Comparison of ENCODE assay signal across 8 cellular contexts in genomic region chr7:157140118-157140905, GRCh38. TPM values are rescaled to one million over a fixed set of nuclear protein-coding genes. Genes with fewer than 3 reads are reported as not detected.
DNase-seq lines count a peak whose midpoint lies in the region; ATAC-seq and TF ChIP-seq lines count a peak whose summit lies in the region.

No MANE protein-coding gene starts in this region.

- no peaks in the 10 kb centered on the region for H3K9me3 ChIP-seq in BE2C
- no peaks in the 10 kb centered on the region for H3K9me3 ChIP-seq in mucosa of rectum (ENCODE audit: control insufficient read depth in 2 of 2, low read length in 2 of 2)

- H3K36me3 ChIP-seq in BE2C, result peaks cover 42% of the 10 kb centered on the region
- H3K36me3 ChIP-seq in brain microvascular endothelial cell (replicated peaks), result peaks cover 5% of the 10 kb centered on the region
- H3K36me3 ChIP-seq in mucosa of rectum (ENCODE audit: control insufficient read depth in 2 of 2, insufficient read depth in 2 of 2, low read length in 2 of 2), result peaks cover 9 to 16% of the 10 kb centered on the region in 2 donors

- in situ Hi-C loops in brain microvascular endothelial cell (cut with HindIII; ENCODE audit: low pct_ligation_motif_present, low sequenced_read_pairs), result no loop called here

- H3K9ac ChIP-seq in mucosa of rectum (ENCODE audit: low read depth in 1 of 2, low read length in 2 of 2), result peak overlapping the region; percentile 66 to 79

- H3K27ac ChIP-seq in brain microvascular endothelial cell, result no peak overlapping the region
- H3K27ac ChIP-seq in mucosa of rectum (ENCODE audit: low read depth in 2 of 2, low read length in 2 of 2), result peak overlapping the region; percentile 88 to 93

- DNase-seq in BE2C, result no peak
- peak; percentile 34 for DNase-seq in MV-4-11 (lab: John Stamatoyannopoulos, UW)
- peak; percentile 7 for DNase-seq in brain microvascular endothelial cell
- no peak for DNase-seq in HPDE6-E6E7 (ENCODE audit: extremely low spot score)
- DNase-seq in occipital lobe (lab: John Stamatoyannopoulos, UW), result no peak

- TF ChIP-seq CTCF in BE2C (IDR thresholded peaks at IDR 0.05; ENCODE audit: low read depth, low read length), result no peak
- no peak for TF ChIP-seq CTCF in brain microvascular endothelial cell (IDR thresholded peaks at IDR 0.05; ENCODE audit: low read depth, low read length, missing control alignments)

- no peak for ATAC-seq in HG03521 (IDR thresholded peaks at IDR 0.05; ENCODE audit: unreplicated experiment)
- no peak for ATAC-seq in HG03196 (IDR thresholded peaks at IDR 0.05; ENCODE audit: unreplicated experiment)

- H3K27me3 ChIP-seq in BE2C (no peaks in the 10 kb centered on the region), brain microvascular endothelial cell (replicated peaks) (no peaks in the 10 kb centered on the region), mucosa of rectum (ENCODE audit: control insufficient read depth in 2 of 2, insufficient read depth in 2 of 2, low read length in 2 of 2) (no peaks in the 10 kb centered on the region)

- H3K4me1 ChIP-seq in BE2C (no peaks in the 10 kb centered on the region), mucosa of rectum (ENCODE audit: control insufficient read depth in 2 of 2, insufficient read depth in 2 of 2, low read length in 2 of 2) (peaks cover 16 to 18% of the 10 kb centered on the region in 2 donors)

- H3K4me3 ChIP-seq in BE2C (ENCODE audit: low read depth, low read length) (peak overlapping the region; percentile 99), brain microvascular endothelial cell (ENCODE audit: low read depth, low read length) (peak overlapping the region; percentile 85), mucosa of rectum (ENCODE audit: low read length in 2 of 2) (peak overlapping the region; percentile 65 to 85)

RNA-seq across cellular contexts. Expression of gene UBE3C, which starts 1.6 kb away (rescaled TPM):
- 30.7 TPM for polyA plus RNA-seq in BE2C (2012; ENCODE audit: insufficient read depth, insufficient read length, low read depth)
- 108 TPM for total RNA-seq in occipital lobe

Comparison
In these comparisons a context has a peak if more than half of its experiments do, and no peak if none do; other contexts are left out.
1. DNase-seq: peak in MV-4-11 (single experiment) and brain microvascular endothelial cell (single experiment); none in BE2C (single experiment), HPDE6-E6E7 (single experiment) and occipital lobe (single experiment).
2. Peak in every context shown above with its lines, with median percentiles within 50 percentile points of each other: H3K4me3 ChIP-seq.